ENCODE assay signal across 9 cellular contexts in the genomic region with DNA sequence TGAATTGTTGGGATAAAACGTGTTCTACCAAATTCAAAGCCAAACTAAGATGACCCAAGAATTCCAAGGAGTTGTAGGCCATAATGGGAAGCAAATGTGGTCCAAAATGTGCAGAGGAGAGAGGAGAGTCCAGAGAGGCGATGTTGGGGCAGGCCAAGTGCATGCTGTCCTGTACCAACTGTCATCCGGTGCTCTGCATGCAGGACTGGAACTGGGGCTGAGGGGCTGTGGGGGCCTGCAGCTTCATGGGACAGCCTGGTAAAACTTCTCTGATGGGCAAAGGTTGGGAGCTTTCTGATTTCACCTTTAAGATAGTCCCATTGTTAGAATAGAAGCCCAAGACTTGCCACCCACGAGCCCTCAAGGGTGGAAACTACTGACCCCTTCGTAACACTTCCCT.
"Had no signal": no experiment of that assay in that cellular context is flagged by ENCODE, and none has a peak within 500 bp of the region (broad histone marks: within the 10 kb centered on the region; RNA-seq: fewer than 3 reads in every experiment).

No MANE protein-coding gene starts in this region.

- H3K9me3 Mint-ChIP-seq: H9 had no signal

- H3K9ac ChIP-seq: GM23248 had no signal

- H3K4me3 Mint-ChIP-seq: H9 had no signal

- DNase-seq: GM23248, GOT3, H9, HCEC 1CT, IMR-90, KG1 had no signal

- H3K27ac Mint-ChIP-seq: H9 had no signal

- FAIRE-seq: H54, HTR-8/SVneo, K562 had no signal

- H3K27ac ChIP-seq: GM23248 had no signal

- ATAC-seq: K562 had no signal

- H3K4me3 ChIP-seq: GM23248, K562 had no signal
